21 cellular contexts compared by ENCODE assay signal in genomic region chr3:12443781-12444522, GRCh38. TPM values are rescaled to one million over a fixed set of nuclear protein-coding genes. Genes with fewer than 3 reads are reported as not detected.
DNase-seq lines count a peak whose midpoint lies in the region; ATAC-seq and TF ChIP-seq lines count a peak whose summit lies in the region.
"Had no signal": no experiment of that assay in that cellular context is flagged by ENCODE, and none has a peak within 500 bp of the region (broad histone marks: within the 10 kb centered on the region; RNA-seq: fewer than 3 reads in every experiment).

No MANE protein-coding gene starts in this region.

- H3K27me3 ChIP-seq in mammary epithelial cell (ENCODE audit: insufficient read depth, low read length), result no peaks in the 10 kb centered on the region
- H3K27me3 ChIP-seq in breast epithelium, result no peaks in the 10 kb centered on the region
- H3K27me3 ChIP-seq in stomach, result no peaks in the 10 kb centered on the region
- H3K27me3 ChIP-seq: upper lobe of right lung had no signal

- no peak overlapping the region for H3K9ac ChIP-seq in mammary epithelial cell (ENCODE audit: insufficient read depth, low read length)

- BruUV-seq in mammary epithelial cell (replicated peaks; lab: Mats Ljungman, UMichigan), result no TSS peak

- peak overlapping the region; percentile 41 to 76 (median 57) for H3K27ac Mint-ChIP-seq in nephron
- H3K27ac Mint-ChIP-seq: activated CD4-positive, alpha-beta T cell treated with anti-CD3 and anti-CD28 coated beads, Interleukin-2, amount 10 ng/mL, durations not matched to agents 7 days and 5 days; activated naive CD8-positive, alpha-beta T cell treated with anti-CD3 and anti-CD28 coated beads, Interleukin-2, amount 10 ng/mL, durations not matched to agents 7 days and 5 days; CD8-positive, alpha-beta memory T cell; T-helper 2 cell treated with Interferon-gamma antibody and Interleukin-4, amounts not matched to agents 5 μg/mL and 100 μg/mL, for 36 hours had no signal

- no peak for ATAC-seq in HG03135 (IDR thresholded peaks at IDR 0.05; ENCODE audit: unreplicated experiment)
- ATAC-seq: GM12878, upper lobe of right lung had no signal

- no peak overlapping the region for H3K4me2 ChIP-seq in mammary epithelial cell (ENCODE audit: insufficient read depth, low read depth, low read length)

- no peaks in the 10 kb centered on the region for H3K36me3 ChIP-seq in mammary epithelial cell (ENCODE audit: insufficient read depth, low read length)
- H3K36me3 ChIP-seq in breast epithelium, result no peaks in the 10 kb centered on the region
- no peaks in the 10 kb centered on the region for H3K36me3 ChIP-seq in stomach
- H3K36me3 ChIP-seq: upper lobe of right lung, WERI-Rb-1 had no signal

- H2AFZ ChIP-seq in mammary epithelial cell (ENCODE audit: low read depth, low read length), result peak overlapping the region; percentile 40

- TF ChIP-seq POLR2A in breast epithelium (IDR thresholded peaks at IDR 0.05), result no peak
- TF ChIP-seq POLR2A in stomach (IDR thresholded peaks at IDR 0.05), result no peak

- H3K79me2 ChIP-seq in mammary epithelial cell (ENCODE audit: insufficient read depth, low read length), result no peaks in the 10 kb centered on the region

- DNase-seq in mammary epithelial cell (no peak), breast epithelium (ENCODE audit: low spot score in 2 of 2) (no peak), coronary artery (ENCODE audit: low spot score) (peak; percentile 53), stomach (no peak), DMS79 (lab: John Stamatoyannopoulos, UW) (no peak), GM19240 (ENCODE audit: insufficient read length, low spot score) (no peak)
- DNase-seq: activated CD4-positive, alpha-beta T cell treated with anti-CD3 and anti-CD28 coated beads, Interleukin-2, amount 10 ng/mL, durations not matched to agents 7 days and 5 days; activated naive CD8-positive, alpha-beta T cell treated with anti-CD3 and anti-CD28 coated beads, Interleukin-2, amount 10 ng/mL, durations not matched to agents 7 days and 5 days; CD8-positive, alpha-beta memory T cell; DMS79 treated with DMSO at 0.1 percent for 48 hours; NCI-H1105 treated with DMSO at 0.1 percent for 48 hours; NCI-H2081 treated with DMSO at 0.1 percent for 48 hours; NCI-H446; upper lobe of right lung; WERI-Rb-1 had no signal

- H4K20me1 ChIP-seq in mammary epithelial cell (ENCODE audit: insufficient read depth, low read length), result no peaks in the 10 kb centered on the region

- in situ Hi-C loops in mammary epithelial cell (cut with MboI; ENCODE audit: low sequenced_read_pairs in 2 of 2), result no loop called here

- no peaks in the 10 kb centered on the region for H3K9me3 Mint-ChIP-seq in nephron
- H3K9me3 Mint-ChIP-seq: activated CD4-positive, alpha-beta T cell treated with anti-CD3 and anti-CD28 coated beads, Interleukin-2, amount 10 ng/mL, durations not matched to agents 7 days and 5 days; activated naive CD8-positive, alpha-beta T cell treated with anti-CD3 and anti-CD28 coated beads, Interleukin-2, amount 10 ng/mL, durations not matched to agents 7 days and 5 days; CD8-positive, alpha-beta memory T cell; T-helper 2 cell treated with Interferon-gamma antibody and Interleukin-4, amounts not matched to agents 5 μg/mL and 100 μg/mL, for 36 hours had no signal

- H3K4me1 Mint-ChIP-seq in nephron, result peaks cover 69% of the 10 kb centered on the region
- H3K4me1 Mint-ChIP-seq: activated CD4-positive, alpha-beta T cell treated with anti-CD3 and anti-CD28 coated beads, Interleukin-2, amount 10 ng/mL, durations not matched to agents 7 days and 5 days; activated naive CD8-positive, alpha-beta T cell treated with anti-CD3 and anti-CD28 coated beads, Interleukin-2, amount 10 ng/mL, durations not matched to agents 7 days and 5 days; CD8-positive, alpha-beta memory T cell had no signal

- no peaks in the 10 kb centered on the region for H3K36me3 Mint-ChIP-seq in nephron (ENCODE audit: low read depth)
- H3K36me3 Mint-ChIP-seq: activated naive CD8-positive, alpha-beta T cell treated with anti-CD3 and anti-CD28 coated beads, Interleukin-2, amount 10 ng/mL, durations not matched to agents 7 days and 5 days; CD8-positive, alpha-beta memory T cell had no signal

- CTCF ChIA-PET in mammary epithelial cell (lab: Charles Lee; ENCODE audit: low non-redundant PET), result no interaction called here

- 86% methylated on average over 8 of the region's 10 CpGs for WGBS in mammary epithelial cell (ENCODE audit: low coverage, missing lambda C conversion rate)
- WGBS in stomach, 5 donors, result 81 to 86% (median 84%) methylated on average over 10 of the region's 10 CpGs

- H3K4me3 ChIP-seq in mammary epithelial cell (replicated peaks in 1 of 3; ENCODE audit: insufficient read depth in 1 of 3, low read depth in 2 of 3, low read length in 3 of 3) (no peak overlapping the region), breast epithelium (no peak overlapping the region), coronary artery (no peak overlapping the region), stomach (no peak overlapping the region)
- H3K4me3 ChIP-seq: GM12878, SK-N-MC, upper lobe of right lung had no signal

- peak overlapping the region in 2 of 3 experiments; percentile 31 to 44 for H3K4me3 Mint-ChIP-seq in nephron
- H3K4me3 Mint-ChIP-seq: activated CD4-positive, alpha-beta T cell treated with anti-CD3 and anti-CD28 coated beads, Interleukin-2, amount 10 ng/mL, durations not matched to agents 7 days and 5 days; activated naive CD8-positive, alpha-beta T cell treated with anti-CD3 and anti-CD28 coated beads, Interleukin-2, amount 10 ng/mL, durations not matched to agents 7 days and 5 days; CD8-positive, alpha-beta memory T cell; T-helper 2 cell treated with Interferon-gamma antibody and Interleukin-4, amounts not matched to agents 5 μg/mL and 100 μg/mL, for 36 hours had no signal

- H3K27ac ChIP-seq in mammary epithelial cell (ENCODE audit: insufficient read depth, low read depth, low read length), result no peak overlapping the region
- H3K27ac ChIP-seq in breast epithelium, result no peak overlapping the region
- H3K27ac ChIP-seq in coronary artery, result no peak overlapping the region
- peak overlapping the region; percentile 81 to 92 (median 89) for H3K27ac ChIP-seq in stomach
- H3K27ac ChIP-seq: HL-60, SK-N-MC, upper lobe of right lung, WERI-Rb-1 had no signal

- H3K9me3 ChIP-seq in mammary epithelial cell (replicated peaks; ENCODE audit: insufficient read depth, low read length) (no peaks in the 10 kb centered on the region), breast epithelium (no peaks in the 10 kb centered on the region), stomach (no peaks in the 10 kb centered on the region)
- H3K9me3 ChIP-seq: upper lobe of right lung had no signal

- H3K4me1 ChIP-seq in mammary epithelial cell (ENCODE audit: insufficient read depth, low read length) (peaks cover 7% of the 10 kb centered on the region), breast epithelium (no peaks in the 10 kb centered on the region), stomach (peaks cover 13 to 38% (median 26%) of the 10 kb centered on the region in 4 donors)
- H3K4me1 ChIP-seq: upper lobe of right lung had no signal

- peaks cover 26% of the 10 kb centered on the region for H3K27me3 Mint-ChIP-seq in nephron (ENCODE audit: low read depth)
- H3K27me3 Mint-ChIP-seq: activated CD4-positive, alpha-beta T cell treated with anti-CD3 and anti-CD28 coated beads, Interleukin-2, amount 10 ng/mL, durations not matched to agents 7 days and 5 days had no signal

- intact Hi-C loops in mammary epithelial cell (cut with micrococcal nuclease) (no loop called here), breast epithelium (cut with DNase I; ENCODE audit: low total_unique reads) (no loop called here), stomach (cut with DNase I; ENCODE audit: low total_unique reads) (no loop called here)

- dilution Hi-C loops in mammary epithelial cell (cut with HindIII; ENCODE audit: low sequenced_read_pairs), result no loop called here

- TF ChIP-seq CTCF in mammary epithelial cell (conservative IDR thresholded peaks at IDR 0.05 in 1 of 2, IDR thresholded peaks at IDR 0.05 in 1 of 2; ENCODE audit: extremely low read depth in 1 of 2, insufficient read depth in 1 of 2, low read depth in 1 of 2, low read length in 2 of 2) (no peak), breast epithelium (IDR thresholded peaks at IDR 0.05) (no peak), coronary artery (IDR thresholded peaks at IDR 0.05) (no peak), nephron (IDR thresholded peaks at IDR 0.05; ENCODE audit: unreplicated experiment in 3 of 3) (no peak), stomach (IDR thresholded peaks at IDR 0.05) (no peak)

- no peak for TF ChIP-seq EP300 in stomach (IDR thresholded peaks at IDR 0.05)

RNA-seq across cellular contexts. Expression of gene TSEN2, which starts 40.3 kb away (rescaled TPM):
- total RNA-seq in mammary epithelial cell (10 to 100 TPM; 16.0 to 24.6 TPM), breast epithelium (10 to 100 TPM; 20.0 to 32.8 (median 26.5) TPM), stomach (10 to 100 TPM; 12.9 to 43.0 (median 33.9) TPM)
- polyA plus RNA-seq in mammary epithelial cell (14.6 TPM), stomach (10 to 100 TPM; 10.7 to 16.8 (median 11.0) TPM)
- 30.1 TPM for polyA minus RNA-seq in mammary epithelial cell

Comparison
In these comparisons a context has a peak if more than half of its experiments do, and no peak if none do; other contexts are left out.
1. H3K27ac ChIP-seq: peak in stomach (5 of 5); none in mammary epithelial cell (single experiment), breast epithelium (0 of 2) and coronary artery (0 of 2).